10 cellular contexts compared by ENCODE assay signal in the genomic region with DNA sequence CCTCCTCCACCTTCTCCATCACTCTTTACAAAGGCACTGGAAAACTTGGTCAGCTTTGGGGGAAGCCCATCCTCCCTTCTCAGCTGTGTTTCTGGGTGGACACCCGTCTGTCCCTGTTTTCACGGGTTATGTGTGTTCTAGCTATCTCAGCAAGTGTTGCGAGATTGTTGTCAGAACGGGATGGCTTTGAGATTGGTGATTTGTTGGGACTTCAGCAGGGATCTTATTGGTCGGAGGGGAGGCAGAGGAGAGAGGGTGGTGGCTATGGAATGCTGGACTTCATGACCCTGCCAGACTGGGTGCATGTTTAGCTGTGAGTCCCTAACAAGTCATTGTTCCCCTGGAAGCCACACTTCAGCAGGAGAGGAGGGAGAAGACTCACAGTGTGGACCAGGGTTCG. TPM values are rescaled to one million over a fixed set of nuclear protein-coding genes. Genes with fewer than 3 reads are reported as not detected.
DNase-seq lines count a peak whose midpoint lies in the region; ATAC-seq and TF ChIP-seq lines count a peak whose summit lies in the region.
"Had no signal": no experiment of that assay in that cellular context is flagged by ENCODE, and none has a peak within 500 bp of the region (broad histone marks: within the 10 kb centered on the region; RNA-seq: fewer than 3 reads in every experiment).

No MANE protein-coding gene starts in this region.

- H3K27me3 ChIP-seq in GM23248 (replicated peaks; ENCODE audit: insufficient read depth) (no peaks in the 10 kb centered on the region), PC-9 (ENCODE audit: insufficient read depth, low read depth) (no peaks in the 10 kb centered on the region), osteoblast (ENCODE audit: insufficient read depth, low read length) (no peaks in the 10 kb centered on the region), left lung (no peaks in the 10 kb centered on the region)
- no peaks in the 10 kb centered on the region for H3K27me3 ChIP-seq in effector memory CD4-positive, alpha-beta T cell (replicated peaks; ENCODE audit: control insufficient read depth, insufficient read depth, low read length, poor library complexity, severe bottlenecking)

- no peak for DNase-seq in GM23248
- DNase-seq in PC-9: no peak
- no peak for DNase-seq in effector memory CD4-positive, alpha-beta T cell
- DNase-seq in osteoblast (ENCODE audit: insufficient read length, low spot score, missing footprints): peak; percentile 34
- DNase-seq in left lung: no peak
- DNase-seq in sciatic nerve (ENCODE audit: low spot score): no peak
- no peak for DNase-seq in islet precursor cell
- no peak for DNase-seq in foreskin fibroblast
- DNase-seq: NCI-H2029; stimulated activated naive CD4-positive, alpha-beta T cell had no signal

- H3K4me1 ChIP-seq in GM23248 (ENCODE audit: insufficient read depth) (peaks cover 14% of the 10 kb centered on the region), PC-9 (replicated peaks; ENCODE audit: insufficient read depth) (peaks cover 25% of the 10 kb centered on the region), osteoblast (ENCODE audit: insufficient read depth, low read length) (peaks cover 26% of the 10 kb centered on the region), left lung (peaks cover 11 to 29% of the 10 kb centered on the region in 2 donors)
- peaks cover 23% of the 10 kb centered on the region for H3K4me1 ChIP-seq in effector memory CD4-positive, alpha-beta T cell (ENCODE audit: control insufficient read depth, insufficient read depth, low read length, poor library complexity, severe bottlenecking)

- ATAC-seq in left lung: no peak
- ATAC-seq in sciatic nerve: no peak

- H3K9me3 ChIP-seq in GM23248 (ENCODE audit: low read depth): no peaks in the 10 kb centered on the region
- H3K9me3 ChIP-seq in PC-9 (ENCODE audit: insufficient read depth, low read depth): no peaks in the 10 kb centered on the region
- no peaks in the 10 kb centered on the region for H3K9me3 ChIP-seq in effector memory CD4-positive, alpha-beta T cell (ENCODE audit: control insufficient read depth, low read length)
- no peaks in the 10 kb centered on the region for H3K9me3 ChIP-seq in osteoblast (ENCODE audit: low read depth, low read length)
- no peaks in the 10 kb centered on the region for H3K9me3 ChIP-seq in left lung

- WGBS in GM23248 (ENCODE audit: low coverage in 1 of 2, low lambda C conversion rate in 2 of 2, missing lambda C conversion rate in 2 of 2), 2 experiments: 82 to 83% methylated on average over 6 of the region's 6 CpGs

- H2AFZ ChIP-seq in GM23248 (no peak overlapping the region), PC-9 (no peak overlapping the region), osteoblast (ENCODE audit: low read length) (no peak overlapping the region)

- POLR2A ChIA-PET in PC-9 (lab: Charles Lee; ENCODE audit: unreplicated experiment): interaction anchor here (0.5 to 0.7 kb wide), 3 partner anchors 87 to 1614 kb away, joined by 3 to 4 read pairs (median 4); no protein-coding TSS in a partner anchor

- intact Hi-C loops in PC-9 (cut with micrococcal nuclease; ENCODE audit: unreplicated experiment) (loop anchor here (5.0 kb wide), 2 partner anchors 108 to 287 kb away; partner anchors contain the start of gene NOP2), left lung (cut with DNase I) (no loop called here), sciatic nerve (cut with DNase I) (no loop called here)

- H3K9me2 ChIP-seq in GM23248 (ENCODE audit: insufficient read depth): no peaks in the 10 kb centered on the region
- no peaks in the 10 kb centered on the region for H3K9me2 ChIP-seq in PC-9 (ENCODE audit: insufficient read depth)

- H3K4me2 ChIP-seq in GM23248 (ENCODE audit: unreplicated experiment) (peak overlapping the region; percentile 79), PC-9 (peak overlapping the region; percentile 96), osteoblast (ENCODE audit: insufficient read depth, low read length) (peak overlapping the region; percentile 97)

- H3F3A ChIP-seq in GM23248 (ENCODE audit: insufficient read depth) (peaks cover 17% of the 10 kb centered on the region), PC-9 (ENCODE audit: insufficient read depth, low read depth) (peaks cover 15% of the 10 kb centered on the region; the same call in 1 of the 2 replicates)

- H3K27ac ChIP-seq in GM23248: peak overlapping the region; percentile 96
- H3K27ac ChIP-seq in PC-9: no peak overlapping the region
- H3K27ac ChIP-seq in effector memory CD4-positive, alpha-beta T cell (ENCODE audit: insufficient read depth, low read length, poor library complexity, severe bottlenecking): peak overlapping the region; percentile 30
- peak overlapping the region; percentile 90 for H3K27ac ChIP-seq in osteoblast (ENCODE audit: low read depth, low read length)
- H3K27ac ChIP-seq in left lung: no peak overlapping the region

- H4K20me1 ChIP-seq in GM23248 (ENCODE audit: insufficient read depth): no peaks in the 10 kb centered on the region
- H4K20me1 ChIP-seq in PC-9 (ENCODE audit: insufficient read depth): peaks cover 10% of the 10 kb centered on the region; the same call in 1 of the 2 replicates
- H4K20me1 ChIP-seq in osteoblast (ENCODE audit: insufficient read depth, low read length): peaks cover 3% of the 10 kb centered on the region

- peak overlapping the region; percentile 91 for H3K9ac ChIP-seq in GM23248

- CTCF ChIA-PET in PC-9 (lab: Charles Lee): no interaction called here

- BruUV-seq in PC-9 (replicated peaks; lab: Mats Ljungman, UMichigan): no TSS peak

- H3K79me2 ChIP-seq in GM23248 (ENCODE audit: insufficient read depth) (peaks cover 70% of the 10 kb centered on the region), PC-9 (ENCODE audit: low read depth) (peaks cover 48% of the 10 kb centered on the region), osteoblast (ENCODE audit: insufficient read depth, low read length) (peaks cover 52% of the 10 kb centered on the region)

- in situ Hi-C loops in GM23248 (cut with MboI): no loop called here

- H3K4me3 ChIP-seq in GM23248: peak overlapping the region; percentile 89
- peak overlapping the region; percentile 83; the same call in 1 of the 2 replicates for H3K4me3 ChIP-seq in PC-9
- H3K4me3 ChIP-seq in effector memory CD4-positive, alpha-beta T cell (ENCODE audit: insufficient read depth, low read depth, low read length, poor library complexity, severe bottlenecking): no peak overlapping the region
- H3K4me3 ChIP-seq in osteoblast (ENCODE audit: insufficient read depth, low read length): no peak overlapping the region
- no peak overlapping the region for H3K4me3 ChIP-seq in left lung
- no peak overlapping the region for H3K4me3 ChIP-seq in foreskin fibroblast (ENCODE audit: low read depth in 1 of 2, low read length in 2 of 2)

- TF ChIP-seq CTCF in PC-9 (conservative IDR thresholded peaks at IDR 0.05) (no peak), osteoblast (IDR thresholded peaks at IDR 0.05; ENCODE audit: extremely low read depth, low read depth, low read length) (no peak), left lung (IDR thresholded peaks at IDR 0.05) (no peak), foreskin fibroblast (IDR thresholded peaks at IDR 0.05; ENCODE audit: low read depth, low read length) (no peak)

- H3K36me3 ChIP-seq in GM23248 (ENCODE audit: low read depth) (peaks cover 25% of the 10 kb centered on the region; the same call in 1 of the 2 replicates), PC-9 (ENCODE audit: low read depth) (peaks cover 30% of the 10 kb centered on the region), osteoblast (ENCODE audit: insufficient read depth, low read length) (peaks cover 51% of the 10 kb centered on the region), left lung (peaks cover 0 to 40% of the 10 kb centered on the region in 2 donors)
- H3K36me3 ChIP-seq in effector memory CD4-positive, alpha-beta T cell (ENCODE audit: control insufficient read depth, insufficient read depth, low read length): peaks cover 37% of the 10 kb centered on the region

RNA-seq across cellular contexts. Expression of gene USP5, which starts 2.1 kb away (rescaled TPM):
- total RNA-seq in GM23248 (2014; rRNA removed; shearing (Covaris generic)): 96.2 and 97.5 TPM in 2 replicates
- polyA plus RNA-seq in GM23248 (2016; fragmentation: Nextera tagmentation; extraction: Ambion mirVana): 73.2 and 77.9 TPM in 2 replicates
- total RNA-seq in PC-9 (2021) (267 and 308 TPM in 2 replicates), osteoblast (65.7 and 77.1 TPM in 2 replicates), left lung (10 to 100 TPM; 80.2 to 90.2 TPM), sciatic nerve (70.1 TPM)

RNA-seq across cellular contexts. Expression of gene CDCA3, which starts 3.0 kb away (rescaled TPM):
- total RNA-seq in GM23248 (2014; rRNA removed; shearing (Covaris generic)): 19.6 and 23.9 TPM in 2 replicates
- polyA plus RNA-seq in GM23248 (2016; fragmentation: Nextera tagmentation; extraction: Ambion mirVana): 30.2 and 31.4 TPM in 2 replicates
- 104 and 125 TPM in 2 replicates for total RNA-seq in PC-9 (2021)
- 4.0 and 5.0 TPM in 2 replicates for total RNA-seq in osteoblast
- 1 to 10 TPM; 2.0 to 7.7 TPM for total RNA-seq in left lung
- 0.71 TPM for total RNA-seq in sciatic nerve

RNA-seq across cellular contexts. Expression of gene TPI1, which starts 13.3 kb away (rescaled TPM):
- total RNA-seq in GM23248 (2014; rRNA removed; shearing (Covaris generic)): 1,720 and 1,799 TPM in 2 replicates
- 1,936 and 1,978 TPM in 2 replicates for polyA plus RNA-seq in GM23248 (2016; fragmentation: Nextera tagmentation; extraction: Ambion mirVana)
- 1,080 and 1,199 TPM in 2 replicates for total RNA-seq in PC-9 (2021)
- 385 and 553 TPM in 2 replicates for total RNA-seq in osteoblast
- 100 to 1,000 TPM; 394 to 521 TPM for total RNA-seq in left lung
- total RNA-seq in sciatic nerve: 233 TPM

RNA-seq across cellular contexts. Expression of gene GNB3, which starts 13.3 kb away (rescaled TPM):
- 1.0 and 3.2 TPM in 2 replicates for total RNA-seq in GM23248 (2014; rRNA removed; shearing (Covaris generic))
- 1.5 and 2.2 TPM in 2 replicates for polyA plus RNA-seq in GM23248 (2016; fragmentation: Nextera tagmentation; extraction: Ambion mirVana)
- total RNA-seq in PC-9 (2021): not detected in 2 replicates
- 1.4 and 2.7 TPM in 2 replicates for total RNA-seq in osteoblast
- total RNA-seq in left lung: 1 to 10 TPM; 2.0 to 3.3 TPM
- total RNA-seq in sciatic nerve: 7.1 TPM

RNA-seq across cellular contexts. Expression of gene SPSB2, which starts 19.1 kb away (rescaled TPM):
- total RNA-seq in GM23248 (2014; rRNA removed; shearing (Covaris generic)): 4.4 and 4.6 TPM in 2 replicates
- 4.1 and 4.8 TPM in 2 replicates for polyA plus RNA-seq in GM23248 (2016; fragmentation: Nextera tagmentation; extraction: Ambion mirVana)
- total RNA-seq in PC-9 (2021) (28.9 and 30.1 TPM in 2 replicates), osteoblast (11.5 and 11.9 TPM in 2 replicates), left lung (10 to 100 TPM; 24.5 to 27.1 TPM), sciatic nerve (12.3 TPM)

Comparison
In these comparisons a context has a peak if more than half of its experiments do, and no peak if none do; other contexts are left out.
1. H3K27ac ChIP-seq: peak in GM23248 (single experiment), effector memory CD4-positive, alpha-beta T cell (single experiment) and osteoblast (single experiment); none in PC-9 (single experiment) and left lung (0 of 2).
2. H3K4me3 ChIP-seq: peak in GM23248 (single experiment) and PC-9 (single experiment); none in effector memory CD4-positive, alpha-beta T cell (single experiment), osteoblast (single experiment), left lung (0 of 2) and foreskin fibroblast (0 of 2).
3. Peak in every context shown above with its lines, with median percentiles within 50 percentile points of each other: H3K4me2 ChIP-seq.